Comparison of ENCODE assay signal across 13 cellular contexts in the genomic region with DNA sequence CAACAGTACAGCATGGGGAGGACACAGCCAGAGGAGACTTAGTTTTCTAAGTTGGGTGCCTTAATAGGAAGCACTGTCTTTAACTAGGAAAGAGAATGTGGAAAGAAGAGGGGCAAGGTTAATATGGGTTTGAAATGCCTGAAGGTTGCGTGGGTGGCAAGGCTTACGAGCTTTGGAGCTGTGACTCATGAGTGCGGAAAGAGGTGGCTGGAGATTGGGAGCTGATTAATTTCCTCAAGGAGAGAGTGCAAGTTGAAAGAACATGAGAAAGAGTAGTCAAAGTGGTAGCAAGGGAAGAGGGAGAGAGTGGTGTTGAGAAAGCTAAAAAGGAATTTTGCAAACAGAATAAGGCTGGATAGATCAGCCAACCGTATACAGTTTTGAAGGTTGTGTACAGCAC.
A peak's percentile ranks its signal among the peaks of the same experiment; 100 is the strongest.
DNase-seq lines count a peak whose midpoint lies in the region; ATAC-seq and TF ChIP-seq lines count a peak whose summit lies in the region.
"Had no signal": no experiment of that assay in that cellular context is flagged by ENCODE, and none has a peak within 500 bp of the region (broad histone marks: within the 10 kb centered on the region; RNA-seq: fewer than 3 reads in every experiment).

No MANE protein-coding gene starts in this region.

- POLR2A ChIA-PET in RWPE1 (lab: Yijun Ruan, JAX; ENCODE audit: low non-redundant PET), result no interaction called here

- no peaks in the 10 kb centered on the region for H4K20me1 ChIP-seq in GM23248 (ENCODE audit: insufficient read depth)

- no peaks in the 10 kb centered on the region for H3K9me2 ChIP-seq in GM23248 (ENCODE audit: insufficient read depth)

- CTCF ChIA-PET in RWPE1 (lab: Yijun Ruan, JAX), result interaction anchor here (0.5 kb wide), 1 partner anchor 183 kb away, joined by 3 read pairs; no protein-coding TSS in a partner anchor

- in situ Hi-C loops in GM23248 (cut with MboI), result no loop called here

- H2AFZ ChIP-seq in GM23248, result no peak overlapping the region
- H2AFZ ChIP-seq: GM23338 had no signal

- TF ChIP-seq POLR2A in lower leg skin (IDR thresholded peaks at IDR 0.05), result no peak

- no peak overlapping the region for H3K9ac ChIP-seq in GM23248

- DNase-seq in GM23248, result peak; percentile 96
- peak; percentile 90 for DNase-seq in RWPE1 (ENCODE audit: low spot score)
- peak; percentile 92 for DNase-seq in fibroblast of mammary gland (ENCODE audit: low read depth)
- peak; percentile 75 for DNase-seq in retinal pigment epithelial cell (ENCODE audit: low read depth)
- no peak for DNase-seq in lower leg skin (ENCODE audit: low spot score in 2 of 2)
- no peak for DNase-seq in occipital lobe (lab: John Stamatoyannopoulos, UW)
- no peak for DNase-seq in activated CD4-positive, alpha-beta T cell treated with anti-CD3 and anti-CD28 coated beads, Interleukin-2, amount 50 U/mL, for 4 hours
- DNase-seq: activated naive CD4-positive, alpha-beta T cell treated with anti-CD3 and anti-CD28 coated beads, Interleukin-2, amount 10 ng/mL, durations not matched to agents 7 days and 5 days; Calu3; heart right ventricle; NCI-H774 had no signal

- intact Hi-C loops in lower leg skin (cut with DNase I; ENCODE audit: low total_unique reads), result no loop called here

- no peaks in the 10 kb centered on the region for H3K9me3 ChIP-seq in GM23248 (ENCODE audit: low read depth)
- H3K9me3 ChIP-seq: heart right ventricle had no signal

- 0 out of 2 replicates have a peak overlapping the region, but pooled peaks have one; percentile 16 for H3K27ac ChIP-seq in GM23248
- no peak overlapping the region for H3K27ac ChIP-seq in RWPE1
- H3K27ac ChIP-seq: heart right ventricle had no signal

- 13 to 21% methylated on average over 3 to 4 of the region's 4 CpGs for WGBS in GM23248 (ENCODE audit: low coverage in 1 of 2, low lambda C conversion rate in 2 of 2, missing lambda C conversion rate in 2 of 2), 2 experiments
- 77 to 86% methylated on average over 3 of the region's 4 CpGs for WGBS in lower leg skin, 2 donors

- H3K4me1 ChIP-seq in GM23248 (ENCODE audit: insufficient read depth), result peaks cover 22% of the 10 kb centered on the region
- H3K4me1 ChIP-seq: heart right ventricle had no signal

- H3K79me2 ChIP-seq in GM23248 (ENCODE audit: insufficient read depth), result no peaks in the 10 kb centered on the region

- H3F3A ChIP-seq in GM23248 (ENCODE audit: insufficient read depth), result peaks cover 27% of the 10 kb centered on the region

- no peaks in the 10 kb centered on the region for H3K27me3 ChIP-seq in GM23248 (replicated peaks; ENCODE audit: insufficient read depth)

- H3K4me2 ChIP-seq in GM23248 (ENCODE audit: unreplicated experiment), result peak overlapping the region; percentile 75
- H3K4me2 ChIP-seq: GM23338 had no signal

- no peak for ATAC-seq in GM21529 (IDR thresholded peaks at IDR 0.05; ENCODE audit: unreplicated experiment)
- ATAC-seq: GM23338, heart right ventricle had no signal

- no peaks in the 10 kb centered on the region for H3K36me3 ChIP-seq in GM23248 (ENCODE audit: low read depth)
- H3K36me3 ChIP-seq: heart right ventricle had no signal

- H3K4me3 ChIP-seq in GM23248 (peak overlapping the region; percentile 28; the same call in 1 of the 2 replicates), fibroblast of mammary gland (ENCODE audit: control insufficient read depth, low read depth, low read length) (no peak overlapping the region), retinal pigment epithelial cell (ENCODE audit: low read length) (no peak overlapping the region), lower leg skin (ENCODE audit: low read depth, poor library complexity, severe bottlenecking) (no peak overlapping the region)
- H3K4me3 ChIP-seq: GM23338, heart right ventricle had no signal

- TF ChIP-seq CTCF in RWPE1 (conservative IDR thresholded peaks at IDR 0.05; ENCODE audit: low read depth) (no peak), fibroblast of mammary gland (conservative IDR thresholded peaks at IDR 0.05; ENCODE audit: control insufficient read depth, insufficient read depth, low read depth, low read length) (no peak), retinal pigment epithelial cell (conservative IDR thresholded peaks at IDR 0.05; ENCODE audit: low read depth, low read length) (no peak), lower leg skin (IDR thresholded peaks at IDR 0.05) (no peak)

Comparison
In these comparisons a context has a peak if more than half of its experiments do, and no peak if none do; other contexts are left out.
1. DNase-seq: peak in GM23248 (single experiment), RWPE1 (single experiment), fibroblast of mammary gland (single experiment) and retinal pigment epithelial cell (single experiment); none in lower leg skin (0 of 2), occipital lobe (single experiment) and activated CD4-positive, alpha-beta T cell treated with anti-CD3 and anti-CD28 coated beads, Interleukin-2, amount 50 U/mL, for 4 hours (0 of 2).